ENCODE assay signal across 8 cellular contexts in genomic region chr16:67833418-67834241, GRCh38. TPM values are rescaled to one million over a fixed set of nuclear protein-coding genes. Genes with fewer than 3 reads are reported as not detected.
A peak's percentile ranks its signal among the peaks of the same experiment; 100 is the strongest.
DNase-seq lines count a peak whose midpoint lies in the region; ATAC-seq, FAIRE-seq and TF ChIP-seq lines count a peak whose summit lies in the region.

No MANE protein-coding gene starts in this region.

- H3F3A ChIP-seq in SU-DHL-6 (ENCODE audit: insufficient read depth): no peaks in the 10 kb centered on the region

- no peaks in the 10 kb centered on the region for H3K9me3 ChIP-seq in SU-DHL-6 (ENCODE audit: insufficient read depth, low read length)
- H3K9me3 ChIP-seq in heart left ventricle: no peaks in the 10 kb centered on the region
- H3K9me3 ChIP-seq in upper lobe of left lung: no peaks in the 10 kb centered on the region

- peaks cover 14% of the 10 kb centered on the region for H3K4me1 Mint-ChIP-seq in activated naive CD8-positive, alpha-beta T cell treated with anti-CD3 and anti-CD28 coated beads, Interleukin-2, amount 50 U/mL, for 24 hours

- peaks cover under 1% of the 10 kb centered on the region for H3K36me3 Mint-ChIP-seq in activated naive CD8-positive, alpha-beta T cell treated with anti-CD3 and anti-CD28 coated beads, Interleukin-2, amount 50 U/mL, for 24 hours (ENCODE audit: low read depth)

- H3K27ac Mint-ChIP-seq in activated naive CD8-positive, alpha-beta T cell treated with anti-CD3 and anti-CD28 coated beads, Interleukin-2, amount 50 U/mL, for 24 hours: peak overlapping the region; percentile 62

- H3K79me2 ChIP-seq in SU-DHL-6 (ENCODE audit: insufficient read depth, low read length): peaks cover 9% of the 10 kb centered on the region; the same call in 1 of the 2 replicates

- no peaks in the 10 kb centered on the region for H3K27me3 Mint-ChIP-seq in activated naive CD8-positive, alpha-beta T cell treated with anti-CD3 and anti-CD28 coated beads, Interleukin-2, amount 50 U/mL, for 24 hours

- no peak for TF ChIP-seq EP300 in upper lobe of left lung (IDR thresholded peaks at IDR 0.05)

- no peak overlapping the region for H3K27ac ChIP-seq in SU-DHL-6 (ENCODE audit: low read depth, low read length)
- H3K27ac ChIP-seq in heart left ventricle: peak overlapping the region in 11 of 12 donors; percentile 3 to 86 (median 71)
- peak overlapping the region; percentile 68 to 83 (median 80) for H3K27ac ChIP-seq in upper lobe of left lung

- H3K4me1 ChIP-seq in heart left ventricle (peaks cover 0 to 19% (median 14%) of the 10 kb centered on the region in 12 donors), upper lobe of left lung (peaks cover 15 to 20% (median 16%) of the 10 kb centered on the region in 4 donors)

- peak overlapping the region; percentile 87 for H3K4me3 Mint-ChIP-seq in activated naive CD8-positive, alpha-beta T cell treated with anti-CD3 and anti-CD28 coated beads, Interleukin-2, amount 50 U/mL, for 24 hours

- intact Hi-C loops in heart left ventricle (cut with DNase I): loop anchor here in 7 of 10 donors (5.0 to 10.0 kb wide), 5 partner anchors 39 to 169 kb away; partner anchors contain the start of genes EDC4 (in 2 of the 7), ACD (in 1 of the 7), C16orf86 (in 1 of the 7) and ENKD1 (in 1 of the 7)
- intact Hi-C loops in posterior cingulate gyrus (cut with DNase I): no loop called here

- peak overlapping the region; percentile 77 for H3K9ac ChIP-seq in SU-DHL-6 (ENCODE audit: low read length)

- FAIRE-seq in GM12891 (lab: Jason Lieb, UNC): peak; percentile 96

- no peaks in the 10 kb centered on the region for H3K9me3 Mint-ChIP-seq in activated naive CD8-positive, alpha-beta T cell treated with anti-CD3 and anti-CD28 coated beads, Interleukin-2, amount 50 U/mL, for 24 hours

- H4K20me1 ChIP-seq in SU-DHL-6 (ENCODE audit: low read depth, low read length): no peaks in the 10 kb centered on the region

- H3K27me3 ChIP-seq in SU-DHL-6 (ENCODE audit: low read length): no peaks in the 10 kb centered on the region
- H3K27me3 ChIP-seq in heart left ventricle: no peaks in the 10 kb centered on the region
- H3K27me3 ChIP-seq in upper lobe of left lung: no peaks in the 10 kb centered on the region

- H3K9me2 ChIP-seq in SU-DHL-6 (replicated peaks; ENCODE audit: insufficient read depth, low read length): no peaks in the 10 kb centered on the region

- 0 to 1% (median 1%) methylated on average over 22 to 49 of the region's 49 CpGs for WGBS in heart left ventricle, 4 donors
- WGBS in upper lobe of left lung, 2 donors: 0 to 1% methylated on average over 21 to 49 of the region's 49 CpGs

- peak; percentile 98 for ATAC-seq in HG02759 (IDR thresholded peaks at IDR 0.05; ENCODE audit: unreplicated experiment)
- peak; percentile 100 for ATAC-seq in activated naive CD8-positive, alpha-beta T cell treated with anti-CD3 and anti-CD28 coated beads, Interleukin-2, amount 50 U/mL, for 24 hours
- peak; percentile 96 to 99 (median 98) for ATAC-seq in heart left ventricle
- ATAC-seq in upper lobe of left lung (ENCODE audit: low FRiP score in 2 of 2): peak; percentile 94 to 99

- peak overlapping the region; percentile 98 for H2AFZ ChIP-seq in SU-DHL-6 (ENCODE audit: low read depth, low read length, severe bottlenecking)

- TF ChIP-seq CTCF in SU-DHL-6 (IDR thresholded peaks at IDR 0.05; ENCODE audit: insufficient read depth, low read length, poor library complexity, severe bottlenecking) (no peak), heart left ventricle (IDR thresholded peaks at IDR 0.05) (peak in 1 of 12 donors; percentile 21), upper lobe of left lung (IDR thresholded peaks at IDR 0.05) (peak in 1 of 6 experiments; percentile 35)

- H3K36me3 ChIP-seq in SU-DHL-6 (ENCODE audit: low read length) (no peaks in the 10 kb centered on the region), heart left ventricle (peaks cover 0 to 36% (median 34%) of the 10 kb centered on the region in 9 donors), upper lobe of left lung (peaks cover 5 to 36% (median 34%) of the 10 kb centered on the region in 4 donors)

- peak overlapping the region; percentile 64 for H3K4me3 ChIP-seq in SU-DHL-6 (ENCODE audit: insufficient read depth, low read length, poor library complexity, severe bottlenecking)
- peak overlapping the region; percentile 60 to 94 (median 81) for H3K4me3 ChIP-seq in heart left ventricle
- H3K4me3 ChIP-seq in upper lobe of left lung: peak overlapping the region; percentile 79 to 99 (median 88)

- peak; percentile 90 for TF ChIP-seq POLR2A in GM12891 (IDR thresholded peaks at IDR 0.05; ENCODE audit: low read depth, low read length)
- TF ChIP-seq POLR2A in heart left ventricle (IDR thresholded peaks at IDR 0.05): peak; percentile 45 to 63
- peak in 3 of 4 donors; percentile 54 to 77 (median 65) for TF ChIP-seq POLR2A in upper lobe of left lung (IDR thresholded peaks at IDR 0.05)

- H3K4me2 ChIP-seq in SU-DHL-6 (ENCODE audit: low read depth, low read length, poor library complexity, severe bottlenecking): peak overlapping the region; percentile 90

- DNase-seq in GM12891 (ENCODE audit: insufficient read length, low spot score): peak; percentile 99
- peak; percentile 72 for DNase-seq in NCI-H128 (lab: John Stamatoyannopoulos, UW; ENCODE audit: unreplicated experiment)
- peak; percentile 95 for DNase-seq in activated naive CD8-positive, alpha-beta T cell treated with anti-CD3 and anti-CD28 coated beads, Interleukin-2, amount 50 U/mL, for 24 hours
- DNase-seq in heart left ventricle: peak; percentile 94 to 98 (median 95)
- peak; percentile 88 to 99 (median 96) for DNase-seq in posterior cingulate gyrus
- peak; percentile 94 to 95 for DNase-seq in upper lobe of left lung

TF ChIP-seq in GM12891, 5 proteins besides CTCF, POLR2A, EP300 and RAD21:
- TF ChIP-seq PAX5 (IDR thresholded peaks at IDR 0.05; ENCODE audit: insufficient read depth, low read length, severe bottlenecking) (no peak), TAF1 (IDR thresholded peaks at IDR 0.05; ENCODE audit: low read depth, low read length) (peak; percentile 99), POU2F2 (IDR thresholded peaks at IDR 0.05; ENCODE audit: low read depth, low read length) (peak; percentile 88), POLR2AphosphoS5 (IDR thresholded peaks at IDR 0.05; ENCODE audit: low read depth, low read length) (peak; percentile 85), SPI1 (IDR thresholded peaks at IDR 0.05; ENCODE audit: low read depth, low read length) (no peak)

RNA-seq across cellular contexts. Expression of gene THAP11, which starts 8.5 kb away (rescaled TPM):
- 13.6 TPM for polyA plus RNA-seq in GM12891 (2012; ENCODE audit: low read depth, missing spikeins)
- total RNA-seq in heart left ventricle (10 to 100 TPM; 24.9 to 87.5 (median 31.4) TPM), upper lobe of left lung (10 to 100 TPM; 28.3 to 66.3 (median 34.3) TPM)
- 10 to 100 TPM; 10.6 to 26.3 TPM for polyA plus RNA-seq in heart left ventricle

RNA-seq across cellular contexts. Expression of gene NUTF2, which starts 13.1 kb away (rescaled TPM):
- polyA plus RNA-seq in GM12891 (2012; ENCODE audit: low read depth, missing spikeins): 155 TPM
- 100 to 1,000 TPM in 2 of 9 donors, 10 to 100 TPM in 7; 66.5 to 145 (median 90.9) TPM for total RNA-seq in heart left ventricle
- 100 to 1,000 TPM; 179 to 191 TPM for polyA plus RNA-seq in heart left ventricle
- 100 to 1,000 TPM in 2 of 6 donors, 10 to 100 TPM in 4; 50.2 to 203 (median 78.3) TPM for total RNA-seq in upper lobe of left lung

RNA-seq across cellular contexts. Expression of gene CENPT, which starts 13.9 kb away (rescaled TPM):
- polyA plus RNA-seq in GM12891 (2012; ENCODE audit: low read depth, missing spikeins): 28.0 TPM
- 10 to 100 TPM; 14.4 to 31.2 (median 20.1) TPM for total RNA-seq in heart left ventricle
- polyA plus RNA-seq in heart left ventricle: 10 to 100 TPM; 25.7 to 28.0 TPM
- total RNA-seq in upper lobe of left lung: 100 to 1,000 TPM in 1 of 6 donors, 10 to 100 TPM in 5; 30.6 to 201 (median 50.6) TPM

RNA-seq across cellular contexts. Expression of gene TSNAXIP1, which starts 26.9 kb away (rescaled TPM):
- 0.45 TPM for polyA plus RNA-seq in GM12891 (2012; ENCODE audit: low read depth, missing spikeins)
- total RNA-seq in heart left ventricle (under 1 TPM in 8 of 9 donors, not detected in 1; 0.16 to 0.93 (median 0.46) TPM), upper lobe of left lung (10 to 100 TPM in 1 of 6 donors, 1 to 10 TPM in 4, under 1 TPM in 1; 0.66 to 13.1 (median 4.4) TPM)
- under 1 TPM; 0.67 to 0.76 TPM for polyA plus RNA-seq in heart left ventricle

RNA-seq across cellular contexts. Expression of gene RANBP10, which starts 27.3 kb away (rescaled TPM):
- polyA plus RNA-seq in GM12891 (2012; ENCODE audit: low read depth, missing spikeins): 6.4 TPM
- total RNA-seq in heart left ventricle (10 to 100 TPM in 6 of 9 donors, 1 to 10 TPM in 3; 7.1 to 19.7 (median 12.3) TPM), upper lobe of left lung (10 to 100 TPM in 5 of 6 donors, 1 to 10 TPM in 1; 6.5 to 50.3 (median 17.0) TPM)
- polyA plus RNA-seq in heart left ventricle: 10 to 100 TPM in 1 of 2 donors, 1 to 10 TPM in 1; 5.6 to 11.2 TPM
